Comparison of ENCODE assay signal across 35 cellular contexts in genomic region chr22:47862394-47862793, GRCh38.
DNase-seq lines count a peak whose midpoint lies in the region; ATAC-seq and TF ChIP-seq lines count a peak whose summit lies in the region.
"Had no signal": no experiment of that assay in that cellular context is flagged by ENCODE, and none has a peak within 500 bp of the region (broad histone marks: within the 10 kb centered on the region; RNA-seq: fewer than 3 reads in every experiment).

No MANE protein-coding gene starts in this region.

- WGBS in esophagus muscularis mucosa, result 93% methylated on average over 4 of the region's 4 CpGs
- WGBS in ovary, 3 donors, result 88 to 93% (median 91%) methylated on average over 4 of the region's 4 CpGs

- H3K36me3 ChIP-seq in esophagus muscularis mucosa, result no peaks in the 10 kb centered on the region
- H3K36me3 ChIP-seq in ovary, result no peaks in the 10 kb centered on the region
- H3K36me3 ChIP-seq: BE2C; BLaER1; BLaER1 treated with 17β-estradiol and CSF1 and Interleukin-3, amounts not matched to agents 10 nM and 100 nM had no signal

- TF ChIP-seq POLR2A in esophagus muscularis mucosa (IDR thresholded peaks at IDR 0.05; ENCODE audit: low read depth) (no peak), ovary (IDR thresholded peaks at IDR 0.05) (no peak)

- no peak overlapping the region for H3K4me3 Mint-ChIP-seq in activated CD4-positive, alpha-beta T cell treated with anti-CD3 and anti-CD28 coated beads, Interleukin-2, amount 10 ng/mL, durations not matched to agents 24 days and 14 days
- no peak overlapping the region for H3K4me3 Mint-ChIP-seq in activated CD4-positive, alpha-beta T cell treated with anti-CD3 and anti-CD28 coated beads for 36 hours
- H3K4me3 Mint-ChIP-seq in osteocyte (ENCODE audit: unreplicated experiment), result no peak overlapping the region
- H3K4me3 Mint-ChIP-seq: B cell; CD14-positive monocyte; CD4-positive, alpha-beta memory T cell; CD4-positive, alpha-beta T cell; CD4-positive, CD25-positive, alpha-beta regulatory T cell; CD8-positive, alpha-beta memory T cell; CD8-positive, alpha-beta T cell had no signal

- CTCF ChIA-PET in activated CD4-positive, alpha-beta T cell treated with anti-CD3 and anti-CD28 coated beads for 36 hours (lab: Charles Lee), result no interaction called here

- H3K9me3 Mint-ChIP-seq in activated CD4-positive, alpha-beta T cell treated with anti-CD3 and anti-CD28 coated beads, Interleukin-2, amount 10 ng/mL, durations not matched to agents 24 days and 14 days, result no peaks in the 10 kb centered on the region
- no peaks in the 10 kb centered on the region for H3K9me3 Mint-ChIP-seq in activated CD4-positive, alpha-beta T cell treated with anti-CD3 and anti-CD28 coated beads for 36 hours (ENCODE audit: low read depth)
- peaks cover 4% of the 10 kb centered on the region for H3K9me3 Mint-ChIP-seq in osteocyte (ENCODE audit: unreplicated experiment)
- H3K9me3 Mint-ChIP-seq: CD4-positive, alpha-beta T cell; CD8-positive, alpha-beta T cell had no signal

- H3K27me3 ChIP-seq in esophagus muscularis mucosa (peaks cover 0 to 27% (median 0%) of the 10 kb centered on the region in 4 donors), ovary (no peaks in the 10 kb centered on the region)
- H3K27me3 ChIP-seq: BE2C; BLaER1; BLaER1 treated with 17β-estradiol and CSF1 and Interleukin-3, amounts not matched to agents 10 nM and 100 nM had no signal

- intact Hi-C loops in activated CD4-positive, alpha-beta T cell treated with anti-CD3 and anti-CD28 coated beads, Interleukin-2, amount 10 ng/mL, durations not matched to agents 24 days and 14 days (cut with micrococcal nuclease), result no loop called here
- intact Hi-C loops in activated CD4-positive, alpha-beta T cell treated with anti-CD3 and anti-CD28 coated beads for 36 hours (cut with DNase I, micrococcal nuclease), result no loop called here
- intact Hi-C loops in esophagus muscularis mucosa (cut with DNase I), result no loop called here
- intact Hi-C loops in ovary (cut with DNase I), result no loop called here

- H3K27me3 Mint-ChIP-seq in activated CD4-positive, alpha-beta T cell treated with anti-CD3 and anti-CD28 coated beads, Interleukin-2, amount 10 ng/mL, durations not matched to agents 24 days and 14 days, result no peaks in the 10 kb centered on the region
- peaks cover 9% of the 10 kb centered on the region for H3K27me3 Mint-ChIP-seq in activated CD4-positive, alpha-beta T cell treated with anti-CD3 and anti-CD28 coated beads for 36 hours
- H3K27me3 Mint-ChIP-seq in osteocyte (ENCODE audit: unreplicated experiment), result no peaks in the 10 kb centered on the region
- H3K27me3 Mint-ChIP-seq: CD4-positive, CD25-positive, alpha-beta regulatory T cell had no signal

- no peaks in the 10 kb centered on the region for H3K36me3 Mint-ChIP-seq in activated CD4-positive, alpha-beta T cell treated with anti-CD3 and anti-CD28 coated beads, Interleukin-2, amount 10 ng/mL, durations not matched to agents 24 days and 14 days (ENCODE audit: low read depth)
- H3K36me3 Mint-ChIP-seq in activated CD4-positive, alpha-beta T cell treated with anti-CD3 and anti-CD28 coated beads for 36 hours (ENCODE audit: low read depth), result no peaks in the 10 kb centered on the region
- H3K36me3 Mint-ChIP-seq in osteocyte (ENCODE audit: unreplicated experiment), result no peaks in the 10 kb centered on the region
- H3K36me3 Mint-ChIP-seq: CD14-positive monocyte; CD4-positive, alpha-beta memory T cell; CD4-positive, CD25-positive, alpha-beta regulatory T cell; CD8-positive, alpha-beta memory T cell; CD8-positive, alpha-beta T cell had no signal

- DNase-seq in activated CD4-positive, alpha-beta T cell treated with anti-CD3 and anti-CD28 coated beads, Interleukin-2, amount 10 ng/mL, durations not matched to agents 24 days and 14 days, result peak; percentile 17
- no peak for DNase-seq in activated CD4-positive, alpha-beta T cell treated with anti-CD3 and anti-CD28 coated beads for 36 hours
- peak; percentile 43 for DNase-seq in coronary artery (ENCODE audit: low spot score)
- DNase-seq in esophagus muscularis mucosa (ENCODE audit: extremely low spot score), result peak; percentile 87
- DNase-seq in osteocyte (ENCODE audit: extremely low spot score, unreplicated experiment), result peak; percentile 77
- no peak for DNase-seq in ovary
- DNase-seq in NCI-H1436 (lab: John Stamatoyannopoulos, UW), result no peak
- DNase-seq: 8988T; ACHN; AML-193; BE2C; C1 segment of cervical spinal cord; Caco-2; Calu3; CD4-positive, alpha-beta memory T cell; CD4-positive, alpha-beta T cell; CD4-positive, CD25-positive, alpha-beta regulatory T cell; CD8-positive, alpha-beta memory T cell; CD8-positive, alpha-beta T cell; COR-L47; DMS 273 treated with DMSO at 0.1 percent for 48 hours; DMS153; DMS53; DMS79; DMS79 treated with DMSO at 0.1 percent for 48 hours; DND-41; EL had no signal

- H3K9me3 ChIP-seq in esophagus muscularis mucosa, result peaks cover 0 to 5% (median 0%) of the 10 kb centered on the region in 4 donors
- H3K9me3 ChIP-seq in ovary, result no peaks in the 10 kb centered on the region
- H3K9me3 ChIP-seq: A549, BE2C, Caco-2 had no signal

- POLR2A ChIA-PET in activated CD4-positive, alpha-beta T cell treated with anti-CD3 and anti-CD28 coated beads for 36 hours (lab: Charles Lee), result no interaction called here

- H3K27ac ChIP-seq in coronary artery (no peak overlapping the region), esophagus muscularis mucosa (replicated peaks in 1 of 4) (no peak overlapping the region), ovary (no peak overlapping the region)
- H3K27ac ChIP-seq: 22Rv1; A549; BLaER1; BLaER1 treated with 17β-estradiol and CSF1 and Interleukin-3, amounts not matched to agents 10 nM and 100 nM; C4-2B had no signal

- H3K27ac Mint-ChIP-seq in activated CD4-positive, alpha-beta T cell treated with anti-CD3 and anti-CD28 coated beads, Interleukin-2, amount 10 ng/mL, durations not matched to agents 24 days and 14 days, result no peak overlapping the region
- H3K27ac Mint-ChIP-seq in activated CD4-positive, alpha-beta T cell treated with anti-CD3 and anti-CD28 coated beads for 36 hours, result no peak overlapping the region
- H3K27ac Mint-ChIP-seq in osteocyte (ENCODE audit: unreplicated experiment), result no peak overlapping the region
- H3K27ac Mint-ChIP-seq: B cell; CD14-positive monocyte; CD4-positive, alpha-beta memory T cell; CD4-positive, alpha-beta T cell; CD4-positive, CD25-positive, alpha-beta regulatory T cell; CD8-positive, alpha-beta memory T cell; CD8-positive, alpha-beta T cell had no signal

- H3K4me1 Mint-ChIP-seq in activated CD4-positive, alpha-beta T cell treated with anti-CD3 and anti-CD28 coated beads, Interleukin-2, amount 10 ng/mL, durations not matched to agents 24 days and 14 days, result no peaks in the 10 kb centered on the region
- H3K4me1 Mint-ChIP-seq in activated CD4-positive, alpha-beta T cell treated with anti-CD3 and anti-CD28 coated beads for 36 hours, result peaks cover 5% of the 10 kb centered on the region
- H3K4me1 Mint-ChIP-seq in osteocyte (ENCODE audit: unreplicated experiment), result no peaks in the 10 kb centered on the region
- H3K4me1 Mint-ChIP-seq: B cell; CD14-positive monocyte; CD4-positive, alpha-beta memory T cell; CD4-positive, CD25-positive, alpha-beta regulatory T cell; CD8-positive, alpha-beta memory T cell had no signal

- no peak overlapping the region for H3K4me3 ChIP-seq in coronary artery
- no peak overlapping the region for H3K4me3 ChIP-seq in esophagus muscularis mucosa
- H3K4me3 ChIP-seq in ovary, result no peak overlapping the region
- H3K4me3 ChIP-seq: A549; BLaER1; BLaER1 treated with 17β-estradiol and CSF1 and Interleukin-3, amounts not matched to agents 10 nM and 100 nM had no signal

- no peak for TF ChIP-seq CTCF in coronary artery (IDR thresholded peaks at IDR 0.05)
- TF ChIP-seq CTCF in esophagus muscularis mucosa (IDR thresholded peaks at IDR 0.05), result no peak
- no peak for TF ChIP-seq CTCF in osteocyte (IDR thresholded peaks at IDR 0.05)
- no peak for TF ChIP-seq CTCF in ovary (IDR thresholded peaks at IDR 0.05)

- TF ChIP-seq EP300 in esophagus muscularis mucosa (IDR thresholded peaks at IDR 0.05) (no peak), ovary (IDR thresholded peaks at IDR 0.05) (no peak)

- no peak for ATAC-seq in activated CD4-positive, alpha-beta T cell treated with anti-CD3 and anti-CD28 coated beads for 36 hours
- ATAC-seq in HG02798 (IDR thresholded peaks at IDR 0.05; ENCODE audit: poor library complexity, unreplicated experiment), result no peak
- ATAC-seq: A549; CD8-positive, alpha-beta T cell had no signal

- no peaks in the 10 kb centered on the region for H3K4me1 ChIP-seq in esophagus muscularis mucosa
- no peaks in the 10 kb centered on the region for H3K4me1 ChIP-seq in ovary (ENCODE audit: insufficient read depth)
- H3K4me1 ChIP-seq: A549, BE2C, Caco-2 had no signal

Comparison
In these comparisons a context has a peak if more than half of its experiments do, and no peak if none do; other contexts are left out.
1. DNase-seq: peak in activated CD4-positive, alpha-beta T cell treated with anti-CD3 and anti-CD28 coated beads, Interleukin-2, amount 10 ng/mL, durations not matched to agents 24 days and 14 days (single experiment), coronary artery (single experiment), esophagus muscularis mucosa (single experiment) and osteocyte (single experiment); none in activated CD4-positive, alpha-beta T cell treated with anti-CD3 and anti-CD28 coated beads for 36 hours (single experiment), ovary (0 of 5) and NCI-H1436 (single experiment).